In the genomic region with DNA sequence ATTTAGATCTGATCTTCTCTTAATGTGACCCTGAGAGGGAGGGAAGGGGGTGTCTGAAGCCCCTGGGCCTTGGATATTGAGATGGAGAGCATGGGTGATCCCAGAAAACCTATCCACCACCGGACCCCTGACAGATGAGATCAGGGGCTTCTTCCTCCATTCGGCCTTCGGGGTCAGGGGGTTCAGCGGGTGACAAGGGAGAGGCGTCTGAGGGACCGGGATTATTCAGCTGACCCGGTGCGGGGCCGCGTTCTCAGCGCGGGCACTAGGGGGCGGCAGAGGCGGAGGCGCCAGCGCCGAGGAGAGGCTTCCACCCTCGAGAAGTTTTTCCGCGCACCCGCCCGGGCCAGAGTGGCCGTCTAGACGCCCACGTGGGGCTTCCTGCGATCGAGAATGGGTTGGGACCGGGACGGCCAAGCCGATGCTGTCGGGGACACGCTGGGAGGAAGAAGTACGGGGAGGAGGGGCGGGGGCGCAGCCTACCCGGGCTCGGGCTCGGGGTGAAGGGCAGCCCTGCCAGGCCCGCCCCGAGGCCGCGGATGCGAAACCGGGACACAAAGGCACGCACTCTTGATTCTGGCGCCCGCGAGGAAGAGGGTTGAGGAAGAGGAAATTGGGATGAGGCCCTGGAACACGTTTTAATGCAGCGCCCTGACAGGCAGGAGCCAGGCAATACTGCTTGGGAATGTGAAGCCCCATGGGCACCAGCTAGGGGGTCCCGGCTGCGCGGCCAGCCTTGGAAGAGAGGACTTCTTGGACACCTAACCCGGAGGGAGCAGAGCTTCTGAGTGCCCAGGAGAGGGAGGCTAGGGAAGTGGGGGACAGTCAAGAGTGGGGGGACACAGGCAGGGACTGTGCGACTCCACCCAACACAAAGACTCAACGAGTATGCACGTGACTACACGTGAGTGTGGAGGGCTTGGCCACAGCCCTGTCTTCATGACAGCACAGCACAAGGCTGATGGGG, we compare ENCODE assay signal across 8 cellular contexts. TPM values are rescaled to one million over a fixed set of nuclear protein-coding genes. Genes with fewer than 3 reads are reported as not detected.
DNase-seq lines count a peak whose midpoint lies in the region; ATAC-seq and TF ChIP-seq lines count a peak whose summit lies in the region.

No MANE protein-coding gene starts in this region.

- peak overlapping the region; percentile 82 for H3K4me3 Mint-ChIP-seq in nephron progenitor cell

- peaks cover 72% of the 10 kb centered on the region for H3K27me3 Mint-ChIP-seq in nephron progenitor cell (ENCODE audit: low read depth, poor library complexity)

- DNase-seq in HK-2 (ENCODE audit: unreplicated experiment) (peak; percentile 85), RPMI7951 (ENCODE audit: low read depth) (peak; percentile 67), fibroblast of the conjunctiva (ENCODE audit: low read depth) (peak; percentile 12), nephron progenitor cell (peak; percentile 90)
- DNase-seq in activated T-helper 9 cell treated with anti-CD3 and anti-CD28 coated beads, Interleukin-2, amount 50 U/mL, for 16 hours (ENCODE audit: low read depth) = peak; percentile 71
- peak; percentile 69 for DNase-seq in stimulated activated naive CD4-positive, alpha-beta T cell treated with Interleukin-2 at 50 U/mL for 16 hours (lab: John Stamatoyannopoulos, UW)

- no peak for ATAC-seq in HG03095 (IDR thresholded peaks at IDR 0.05; ENCODE audit: unreplicated experiment)

- TF ChIP-seq CTCF in GM12873 (IDR thresholded peaks at IDR 0.05; ENCODE audit: insufficient read depth, low read depth, low read length, missing control alignments) (peak; percentile 90), nephron progenitor cell (IDR thresholded peaks at IDR 0.05) (peak; percentile 91)

- H3K4me1 Mint-ChIP-seq in nephron progenitor cell = peaks cover 41% of the 10 kb centered on the region

- no peaks in the 10 kb centered on the region for H3K9me3 Mint-ChIP-seq in nephron progenitor cell

- H3K36me3 Mint-ChIP-seq in nephron progenitor cell (ENCODE audit: low read depth) = no peaks in the 10 kb centered on the region

- H3K27ac Mint-ChIP-seq in nephron progenitor cell = no peak overlapping the region

RNA-seq across cellular contexts. Expression of a gene that starts 30.6 kb away (rescaled TPM):
- 0.12 TPM in 1 of 2 replicates, not detected in the other for total RNA-seq in RPMI7951 (2014; rRNA removed; shearing (Covaris generic))

RNA-seq across cellular contexts. Expression of a gene that starts 38.8 kb away (rescaled TPM):
- 14.4 and 15.4 TPM in 2 replicates for total RNA-seq in RPMI7951 (2014; rRNA removed; shearing (Covaris generic))

RNA-seq across cellular contexts. Expression of a gene that starts 39.0 kb away (rescaled TPM):
- 58.0 and 77.2 TPM in 2 replicates for total RNA-seq in RPMI7951 (2014; rRNA removed; shearing (Covaris generic))

RNA-seq across cellular contexts. Expression of a gene that starts 42.8 kb away (rescaled TPM):
- total RNA-seq in RPMI7951 (2014; rRNA removed; shearing (Covaris generic)) = 3.2 and 3.4 TPM in 2 replicates

RNA-seq across cellular contexts. Expression of a gene that starts 46.7 kb away (rescaled TPM):
- 26.6 and 30.0 TPM in 2 replicates for total RNA-seq in RPMI7951 (2014; rRNA removed; shearing (Covaris generic))

Comparison
In these comparisons a context has a peak if more than half of its experiments do, and no peak if none do; other contexts are left out.
1. DNase-seq: peak in every context shown above with its lines; median percentile 90 in nephron progenitor cell; 85 in HK-2; 71 in activated T-helper 9 cell treated with anti-CD3 and anti-CD28 coated beads, Interleukin-2, amount 50 U/mL, for 16 hours; 69 in stimulated activated naive CD4-positive, alpha-beta T cell treated with Interleukin-2 at 50 U/mL for 16 hours; 67 in RPMI7951; 12 in fibroblast of the conjunctiva.